In the genomic region with DNA sequence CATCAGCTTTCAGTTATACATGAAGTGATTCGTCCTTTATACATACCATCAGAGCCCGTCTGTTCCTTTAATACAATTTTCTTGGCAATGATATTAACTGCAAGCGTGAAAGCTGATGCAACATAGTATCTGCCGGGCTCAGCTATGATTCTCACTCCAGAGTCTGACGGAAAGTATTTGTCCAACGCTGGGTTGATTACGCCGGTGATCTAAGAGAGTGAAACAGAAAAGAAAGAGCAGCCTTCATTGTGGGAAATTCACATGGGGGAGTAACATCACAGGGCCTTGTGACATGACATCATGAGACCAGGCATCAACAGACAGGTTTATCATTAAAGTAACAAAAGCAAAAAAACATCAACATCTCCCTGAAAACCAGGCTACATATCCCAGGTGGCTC, we compare ENCODE assay signal across 14 cellular contexts.
"Had no signal": no experiment of that assay in that cellular context is flagged by ENCODE, and none has a peak within 500 bp of the region (broad histone marks: within the 10 kb centered on the region; RNA-seq: fewer than 3 reads in every experiment).

No MANE protein-coding gene starts in this region.

- H3K27ac Mint-ChIP-seq: activated CD8-positive, alpha-beta memory T cell treated with anti-CD3 and anti-CD28 coated beads, Interleukin-2, amount 10 ng/mL, durations not matched to agents 7 days and 5 days; T-helper 2 cell treated with Interferon-gamma antibody and Interleukin-4, amounts not matched to agents 5 μg/mL and 100 μg/mL, for 36 hours had no signal

- H3K4me1 ChIP-seq: colonic mucosa had no signal

- DNase-seq: activated CD4-positive, alpha-beta T cell treated with anti-CD3 and anti-CD28 coated beads for 1 hour; activated CD8-positive, alpha-beta memory T cell treated with anti-CD3 and anti-CD28 coated beads, Interleukin-2, amount 10 ng/mL, durations not matched to agents 7 days and 5 days; caudate nucleus; colonic mucosa; foreskin melanocyte; heart left ventricle; naive B cell; SHP77; stimulated activated CD8-positive, alpha-beta memory T cell treated with anti-CD3 and anti-CD28 coated beads, Interleukin-4, amount 100 ng/mL, for 48 hours; thyroid gland had no signal

- H3K4me3 ChIP-seq: colonic mucosa, heart left ventricle, right atrium auricular region, skin epidermis, thyroid gland had no signal

- H3K27ac ChIP-seq: colonic mucosa, heart left ventricle, neutrophil, right atrium auricular region, skin epidermis, thyroid gland had no signal

- H3K9me3 ChIP-seq: colonic mucosa, heart left ventricle, neutrophil, right atrium auricular region, thyroid gland had no signal

- ATAC-seq: activated CD8-positive, alpha-beta memory T cell treated with anti-CD3 and anti-CD28 coated beads, Interleukin-2, amount 10 ng/mL, durations not matched to agents 7 days and 5 days; heart left ventricle had no signal

- H3K27me3 Mint-ChIP-seq: activated CD8-positive, alpha-beta memory T cell treated with anti-CD3 and anti-CD28 coated beads, Interleukin-2, amount 10 ng/mL, durations not matched to agents 7 days and 5 days; naive B cell had no signal

- H3K4me3 Mint-ChIP-seq: activated CD8-positive, alpha-beta memory T cell treated with anti-CD3 and anti-CD28 coated beads, Interleukin-2, amount 10 ng/mL, durations not matched to agents 7 days and 5 days; T-helper 2 cell treated with Interferon-gamma antibody and Interleukin-4, amounts not matched to agents 5 μg/mL and 100 μg/mL, for 36 hours had no signal

- H3K27me3 ChIP-seq: colonic mucosa, heart left ventricle, neutrophil, right atrium auricular region, thyroid gland had no signal

- H3K9me3 Mint-ChIP-seq: naive B cell; T-helper 2 cell treated with Interferon-gamma antibody and Interleukin-4, amounts not matched to agents 5 μg/mL and 100 μg/mL, for 36 hours had no signal
